2 cellular contexts compared by ENCODE assay signal in genomic region chr1:22231995-22232690, GRCh38.
TF ChIP-seq lines count a peak whose summit lies in the region.

No MANE protein-coding gene starts in this region.

TF ChIP-seq in K562, 482 proteins besides CTCF, POLR2A, EP300 and RAD21:
- TF ChIP-seq RBM25 (IDR thresholded peaks at IDR 0.05; ENCODE audit: low read depth, low read length, severe bottlenecking): peak; percentile 95
- peak; percentile 62 for TF ChIP-seq BCOR (IDR thresholded peaks at IDR 0.05)
- peak; percentile 95 for TF ChIP-seq ZFP36 (IDR thresholded peaks at IDR 0.05; ENCODE audit: low read depth, low read length, partially characterized antibody)
- 0 out of 2 replicates have a peak, but pooled peaks have one; percentile 51 for TF ChIP-seq PTBP1 (IDR thresholded peaks at IDR 0.05; ENCODE audit: low read depth, low read length)
- TF ChIP-seq NFXL1 (CRISPR knock-in tag; IDR thresholded peaks at IDR 0.05): no peak
- TF ChIP-seq ATF3 (IDR thresholded peaks at IDR 0.05): 0 out of 2 replicates have a peak, but pooled peaks have one; percentile 21
- TF ChIP-seq ATF3 (CRISPR knock-in tag; conservative IDR thresholded peaks at IDR 0.05): no peak
- TF ChIP-seq CREB3 (tag; conservative IDR thresholded peaks at IDR 0.05; ENCODE audit: low read depth): no peak
- TF ChIP-seq SMARCA5 (IDR thresholded peaks at IDR 0.05): peak; percentile 86; the same call in 1 of the 2 replicates
- peak; percentile 32; the same call in 1 of the 2 replicates for TF ChIP-seq ESRRA (IDR thresholded peaks at IDR 0.05; ENCODE audit: borderline replicate concordance, low read depth)

TF ChIP-seq in HepG2, 621 proteins besides CTCF, POLR2A, EP300 and RAD21:
- TF ChIP-seq MNT (IDR thresholded peaks at IDR 0.05): peak; percentile 77
- TF ChIP-seq ZNF383 (CRISPR knock-in tag; IDR thresholded peaks at IDR 0.05; ENCODE audit: borderline replicate concordance): no peak
- TF ChIP-seq ZNF768 (CRISPR knock-in tag; IDR thresholded peaks at IDR 0.05): peak; percentile 93
- TF ChIP-seq GMEB2 (CRISPR knock-in tag; IDR thresholded peaks at IDR 0.05; ENCODE audit: low read depth): no peak
